Comparison of ENCODE assay signal across 8 cellular contexts in the genomic region with DNA sequence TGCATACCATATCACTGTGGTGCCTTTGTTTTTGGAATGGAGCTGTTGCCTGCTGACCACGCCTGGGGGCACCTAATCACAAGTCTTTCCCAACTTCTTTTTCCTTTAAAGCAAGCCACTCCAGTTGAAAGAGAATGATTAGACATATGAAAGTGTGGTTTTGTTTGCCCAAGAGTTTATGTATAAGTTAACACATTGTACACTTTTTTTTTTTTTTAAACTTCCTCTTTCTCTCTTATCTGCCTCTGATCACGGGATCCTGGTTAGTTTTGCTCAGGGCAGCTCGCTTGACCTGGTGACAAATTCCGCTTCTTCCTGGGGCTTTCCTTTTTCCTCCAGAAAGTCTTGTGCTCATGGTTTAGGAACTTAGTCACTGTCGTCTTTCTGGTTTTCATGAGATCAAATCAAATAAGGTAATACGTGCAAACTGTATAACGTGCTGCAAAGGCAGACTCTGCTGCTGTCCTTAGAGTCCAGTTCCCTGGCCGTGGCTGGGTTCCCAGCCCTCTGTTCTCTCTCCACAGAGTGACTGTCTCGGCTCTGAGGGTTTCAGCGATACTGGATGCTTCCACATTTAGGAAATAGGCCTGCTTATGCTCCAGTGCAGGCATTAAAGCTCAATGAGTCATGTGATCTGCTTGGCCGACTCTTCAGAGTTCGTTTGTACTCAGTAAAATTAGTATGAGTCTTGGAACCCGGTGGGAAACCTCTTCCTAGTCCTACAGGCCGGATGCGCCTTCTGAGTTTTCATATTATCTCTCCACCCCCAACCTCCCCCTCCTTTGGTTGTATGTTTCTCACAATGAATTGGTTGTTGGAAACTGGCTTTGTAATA. TPM values are rescaled to one million over a fixed set of nuclear protein-coding genes. Genes with fewer than 3 reads are reported as not detected.
DNase-seq lines count a peak whose midpoint lies in the region; ATAC-seq, FAIRE-seq and TF ChIP-seq lines count a peak whose summit lies in the region.

No MANE protein-coding gene starts in this region.

- TF ChIP-seq CTCF in AG04450 (IDR thresholded peaks at IDR 0.05; ENCODE audit: low read depth, low read length) (no peak), astrocyte of the spinal cord (IDR thresholded peaks at IDR 0.05; ENCODE audit: low read depth, low read length) (no peak)

- peaks cover 21% of the 10 kb centered on the region for H3K4me1 ChIP-seq in iPS-20b (ENCODE audit: insufficient read depth, low read length)

- H3K9me3 ChIP-seq in AG04450 (ENCODE audit: control insufficient read depth, insufficient read depth, low read length): no peaks in the 10 kb centered on the region
- no peaks in the 10 kb centered on the region for H3K9me3 ChIP-seq in iPS-20b (ENCODE audit: insufficient read depth, low read depth, low read length)

- H3K27ac ChIP-seq in AG04450 (ENCODE audit: low read depth, low read length) (peak overlapping the region; percentile 97), iPS-20b (ENCODE audit: low read length) (no peak overlapping the region)

- H3K27me3 ChIP-seq in AG04450 (ENCODE audit: control insufficient read depth, insufficient read depth, low read length) (no peaks in the 10 kb centered on the region), iPS-20b (ENCODE audit: insufficient read depth, low read length) (no peaks in the 10 kb centered on the region)

- H3K4me3 ChIP-seq in AG04450 (ENCODE audit: low read depth, low read length): peak overlapping the region; percentile 50
- peak overlapping the region; percentile 3 for H3K4me3 ChIP-seq in astrocyte of the spinal cord (ENCODE audit: low read depth, low read length)
- H3K4me3 ChIP-seq in iPS-20b (ENCODE audit: low read length): no peak overlapping the region
- H3K4me3 ChIP-seq in skeletal muscle cell (ENCODE audit: low read depth, low read length): peak overlapping the region; percentile 37

- peak; percentile 30 for ATAC-seq in GM18858 (IDR thresholded peaks at IDR 0.05; ENCODE audit: unreplicated experiment)
- peak; percentile 52 for ATAC-seq in HG03066 (IDR thresholded peaks at IDR 0.05; ENCODE audit: low read depth, unreplicated experiment)

- in situ Hi-C loops in astrocyte of the spinal cord (cut with HindIII; ENCODE audit: low sequenced_read_pairs): no loop called here

- H3K36me3 ChIP-seq in iPS-20b (ENCODE audit: insufficient read depth, low read depth, low read length): no peaks in the 10 kb centered on the region

- DNase-seq in AG04450 (ENCODE audit: low read depth, low spot score) (peak; percentile 76), RCC 7860 (ENCODE audit: low spot score) (peak; percentile 89), astrocyte of the spinal cord (ENCODE audit: low read depth, low spot score) (peak; percentile 91), skeletal muscle cell (ENCODE audit: low read depth) (peak; percentile 72)
- no peak for DNase-seq in effector CD8-positive, alpha-beta T cell (lab: John Stamatoyannopoulos, UW)

- peak; percentile 88 for FAIRE-seq in RCC 7860 (lab: Jason Lieb, UNC)

- POLR2A ChIA-PET in AG04450 (lab: Yijun Ruan, JAX): interaction anchor here (0.7 to 1.1 kb wide), 3 partner anchors 14 to 65 kb away, joined by 3 to 6 read pairs (median 6); no protein-coding TSS in a partner anchor

- H3K9ac ChIP-seq in iPS-20b (ENCODE audit: low read depth, low read length): peak overlapping the region; percentile 35; the same call in 1 of the 2 replicates

- CTCF ChIA-PET in AG04450 (lab: Charles Lee): interaction anchor here (0.9 to 1.5 kb wide), 5 partner anchors 17 to 76 kb away, joined by 3 to 5 read pairs (median 3); no protein-coding TSS in a partner anchor

RNA-seq across cellular contexts. Expression of gene RASSF3, which starts 15.2 kb away (rescaled TPM):
- polyA plus RNA-seq in AG04450 (2011; rRNA removed): 46.7 and 49.8 TPM in 2 replicates
- polyA minus RNA-seq in AG04450 (2011; rRNA and poly(A)+ RNA removed): 86.4 and 86.8 TPM in 2 replicates
